In genomic region chr3:142888484-142889262, GRCh38 we compare ENCODE assay signal across 9 cellular contexts. TPM values are rescaled to one million over a fixed set of nuclear protein-coding genes. Genes with fewer than 3 reads are reported as not detected.
DNase-seq lines count a peak whose midpoint lies in the region; ATAC-seq and TF ChIP-seq lines count a peak whose summit lies in the region.
"Had no signal": no experiment of that assay in that cellular context is flagged by ENCODE, and none has a peak within 500 bp of the region (broad histone marks: within the 10 kb centered on the region; RNA-seq: fewer than 3 reads in every experiment).

Gene PCOLCE2, minus strand, starts transcription at chr3:142889083. Its CDS starts 187 bp downstream, at chr3:142888896.

- no peak for DNase-seq in AG04450 (ENCODE audit: low read depth, low spot score)
- DNase-seq in NCI-H510A treated with DMSO at 0.1 percent for 48 hours (lab: John Stamatoyannopoulos, UW) = peak; percentile 2
- peak; percentile 22 for DNase-seq in activated naive CD8-positive, alpha-beta T cell treated with anti-CD3 and anti-CD28 coated beads, Interleukin-2, amount 50 U/mL, for 24 hours
- DNase-seq in right cardiac atrium = peak; percentile 68 to 83 (median 80)
- DNase-seq in NK-92 treated with Interleukin-12 subunit alpha and Interleukin-12 subunit beta, amount 100 ng/mL, for 24 hours (lab: John Stamatoyannopoulos, UW) = no peak

- H3K4me1 Mint-ChIP-seq in activated naive CD8-positive, alpha-beta T cell treated with anti-CD3 and anti-CD28 coated beads, Interleukin-2, amount 50 U/mL, for 24 hours = peaks cover 11% of the 10 kb centered on the region

- H3K27me3 ChIP-seq in AG04450 (ENCODE audit: control insufficient read depth, insufficient read depth, low read length) (peaks cover 24% of the 10 kb centered on the region), right cardiac atrium (ENCODE audit: control insufficient read depth, insufficient read depth) (no peaks in the 10 kb centered on the region), rectal smooth muscle tissue (ENCODE audit: control insufficient read depth, insufficient read depth, low read length) (peaks cover 8% of the 10 kb centered on the region)

- no peak for TF ChIP-seq CTCF in AG04450 (IDR thresholded peaks at IDR 0.05; ENCODE audit: low read depth, low read length)

- no peaks in the 10 kb centered on the region for H3K36me3 ChIP-seq in rectal smooth muscle tissue (ENCODE audit: control insufficient read depth, insufficient read depth, low read length)

- H3K4me3 Mint-ChIP-seq in activated naive CD8-positive, alpha-beta T cell treated with anti-CD3 and anti-CD28 coated beads, Interleukin-2, amount 50 U/mL, for 24 hours = peak within 1 kb of the TSS; percentile 71

- peak; percentile 63 for ATAC-seq in GM18868 (IDR thresholded peaks at IDR 0.05; ENCODE audit: unreplicated experiment)
- peak; percentile 76 for ATAC-seq in activated naive CD8-positive, alpha-beta T cell treated with anti-CD3 and anti-CD28 coated beads, Interleukin-2, amount 50 U/mL, for 24 hours
- ATAC-seq in right cardiac atrium = peak; percentile 82 to 83
- no peak for ATAC-seq in HG03135 (IDR thresholded peaks at IDR 0.05; ENCODE audit: unreplicated experiment)

- H3K9me3 ChIP-seq in AG04450 (ENCODE audit: control insufficient read depth, insufficient read depth, low read length) (peaks cover 5% of the 10 kb centered on the region; the same call in 1 of the 2 replicates), right cardiac atrium (ENCODE audit: control insufficient read depth, low read length) (no peaks in the 10 kb centered on the region)

- intact Hi-C loops in right cardiac atrium (cut with DNase I) = no loop called here

- H3K27ac Mint-ChIP-seq in activated naive CD8-positive, alpha-beta T cell treated with anti-CD3 and anti-CD28 coated beads, Interleukin-2, amount 50 U/mL, for 24 hours = no peak within 1 kb of the TSS

- no peaks in the 10 kb centered on the region for H3K9me3 Mint-ChIP-seq in activated naive CD8-positive, alpha-beta T cell treated with anti-CD3 and anti-CD28 coated beads, Interleukin-2, amount 50 U/mL, for 24 hours

- POLR2A ChIA-PET in AG04450 (lab: Yijun Ruan, JAX) = no interaction called here

- H3K27me3 Mint-ChIP-seq in activated naive CD8-positive, alpha-beta T cell treated with anti-CD3 and anti-CD28 coated beads, Interleukin-2, amount 50 U/mL, for 24 hours = peaks cover 57% of the 10 kb centered on the region

- no peaks in the 10 kb centered on the region for H3K36me3 Mint-ChIP-seq in activated naive CD8-positive, alpha-beta T cell treated with anti-CD3 and anti-CD28 coated beads, Interleukin-2, amount 50 U/mL, for 24 hours (ENCODE audit: low read depth)

- H3K4me1 ChIP-seq in right cardiac atrium (ENCODE audit: control insufficient read depth, insufficient read depth, low read length) (peaks cover 4% of the 10 kb centered on the region), rectal smooth muscle tissue (ENCODE audit: control insufficient read depth, insufficient read depth, low read length) (no peaks in the 10 kb centered on the region)

- H3K27ac ChIP-seq in AG04450 (ENCODE audit: low read depth, low read length) (no peak within 1 kb of the TSS), right cardiac atrium (ENCODE audit: low read length) (peak within 1 kb of the TSS; percentile 73), rectal smooth muscle tissue (ENCODE audit: low read depth, low read length) (no peak within 1 kb of the TSS)

- H3K4me3 ChIP-seq in AG04450 (ENCODE audit: low read depth, low read length) (peak within 1 kb of the TSS; percentile 60), right cardiac atrium (ENCODE audit: low read length) (peak within 1 kb of the TSS; percentile 69), rectal smooth muscle tissue (ENCODE audit: low read length) (peak within 1 kb of the TSS; percentile 64)

- under 1% methylated on average over 80 of the region's 80 CpGs for WGBS in right cardiac atrium

- H3K9ac ChIP-seq in rectal smooth muscle tissue (ENCODE audit: low read length) = no peak within 1 kb of the TSS

- CTCF ChIA-PET in AG04450 (lab: Charles Lee) = interaction anchor here (0.5 to 0.7 kb wide), 2 partner anchors 35 to 125 kb away, joined by 4 read pairs; no protein-coding TSS in a partner anchor

RNA-seq across cellular contexts. Expression of gene PCOLCE2, which starts in this region (rescaled TPM):
- polyA plus RNA-seq in AG04450 (2011; rRNA removed) = 0.96 and 1.1 TPM in 2 replicates
- 0.56 and 1.9 TPM in 2 replicates for polyA minus RNA-seq in AG04450 (2011; rRNA and poly(A)+ RNA removed)
- 100 to 1,000 TPM; 110 to 136 (median 124) TPM for total RNA-seq in right cardiac atrium
- 172 TPM for polyA plus RNA-seq in right cardiac atrium
- total RNA-seq: lung microvascular endothelial cell had no signal

Comparison
In these comparisons a context has a peak if more than half of its experiments do, and no peak if none do; other contexts are left out.
1. RNA of gene PCOLCE2 (polyA plus RNA-seq): 172 TPM in right cardiac atrium (single experiment); 0.96 to 1.1 TPM in AG04450; every median in the first group is over 10 times any median in the second.
2. DNase-seq: peak in NCI-H510A treated with DMSO at 0.1 percent for 48 hours (single experiment), activated naive CD8-positive, alpha-beta T cell treated with anti-CD3 and anti-CD28 coated beads, Interleukin-2, amount 50 U/mL, for 24 hours (single experiment) and right cardiac atrium (3 of 3); none in AG04450 (single experiment) and NK-92 treated with Interleukin-12 subunit alpha and Interleukin-12 subunit beta, amount 100 ng/mL, for 24 hours (single experiment).
3. Peak in every context shown above with its lines, with median percentiles within 50 percentile points of each other: H3K4me3 ChIP-seq.